Comparison of ENCODE assay signal across 12 cellular contexts in the genomic region with DNA sequence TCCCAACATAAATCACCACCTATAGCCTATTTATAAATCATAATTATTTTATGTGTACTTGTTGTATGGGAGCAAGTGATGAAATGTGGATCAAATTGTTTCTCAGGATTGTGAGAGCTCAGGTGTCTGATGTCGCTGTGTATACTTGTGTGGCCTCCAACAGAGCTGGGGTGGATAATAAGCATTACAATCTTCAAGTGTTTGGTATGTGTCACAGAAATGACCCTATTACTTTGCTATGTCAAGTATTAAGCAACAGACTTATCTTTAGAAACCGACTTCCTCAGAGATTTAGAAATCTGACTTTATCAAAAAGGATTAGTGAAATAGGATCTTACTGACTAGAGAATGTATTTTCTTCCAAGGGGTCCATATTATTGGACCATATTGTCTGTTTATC.
DNase-seq lines count a peak whose midpoint lies in the region; ATAC-seq and TF ChIP-seq lines count a peak whose summit lies in the region.
"Had no signal": no experiment of that assay in that cellular context is flagged by ENCODE, and none has a peak within 500 bp of the region (broad histone marks: within the 10 kb centered on the region; RNA-seq: fewer than 3 reads in every experiment).

No MANE protein-coding gene starts in this region.

- no peak overlapping the region for H2AFZ ChIP-seq in SK-N-SH (ENCODE audit: low read depth)

- ATAC-seq in heart right ventricle: peak in 1 of 8 donors; percentile 56
- ATAC-seq in Right ventricle myocardium superior (ENCODE audit: poor library complexity): no peak
- ATAC-seq in upper lobe of right lung: peak; percentile 80
- ATAC-seq in activated CD4-positive, CD25-positive, alpha-beta regulatory T cell treated with anti-CD3 and anti-CD28 coated beads, Interleukin-2, amount 50 U/mL, for 24 hours: no peak
- ATAC-seq in HG03565 (IDR thresholded peaks at IDR 0.05; ENCODE audit: unreplicated experiment): no peak
- ATAC-seq: Panc1 had no signal

- H3K4me3 ChIP-seq in heart right ventricle (no peak overlapping the region), SK-N-SH (ENCODE audit: low read depth in 2 of 2, low read length in 1 of 2) (no peak overlapping the region), upper lobe of right lung (no peak overlapping the region)
- H3K4me3 ChIP-seq: tibial artery had no signal

- POLR2A ChIA-PET in SK-N-SH (lab: Yijun Ruan, JAX): no interaction called here

- intact Hi-C loops in heart right ventricle (cut with DNase I) (loop anchor here in 1 of 10 donors (10.0 kb wide), 1 partner anchor 129 kb away; no protein-coding TSS in a partner anchor), Right ventricle myocardium superior (cut with DNase I) (no loop called here), upper lobe of right lung (cut with DNase I) (no loop called here)

- no peak overlapping the region for H3K4me2 ChIP-seq in SK-N-SH

- CTCF ChIA-PET in SK-N-SH (lab: Yijun Ruan, JAX): no interaction called here

- TF ChIP-seq CTCF in heart right ventricle (IDR thresholded peaks at IDR 0.05) (no peak), SK-N-SH (IDR thresholded peaks at IDR 0.05) (no peak), upper lobe of right lung (IDR thresholded peaks at IDR 0.05) (no peak)

- H3K27ac ChIP-seq in heart right ventricle (peak overlapping the region in 8 of 10 donors; percentile 5 to 68 (median 26)), SK-N-SH (ENCODE audit: low read depth in 2 of 2, low read length in 1 of 2) (peak overlapping the region; percentile 22 to 31; a peak in 3 of 4 replicates), upper lobe of right lung (no peak overlapping the region)
- H3K27ac ChIP-seq: tibial artery had no signal

- DNase-seq in heart right ventricle (no peak), Right ventricle myocardium superior (no peak), SK-N-SH (no peak), fibroblast of peridontal ligament (ENCODE audit: extremely low read depth) (peak; percentile 28), upper lobe of right lung (no peak), NCI-H345 (lab: John Stamatoyannopoulos, UW) (no peak)
- DNase-seq: DMS79 treated with DMSO at 0.1 percent for 48 hours, NCI-H2171 had no signal

- no peak for TF ChIP-seq RAD21 in SK-N-SH (IDR thresholded peaks at IDR 0.05; ENCODE audit: low read length)

- H3K9me2 ChIP-seq in SK-N-SH: no peaks in the 10 kb centered on the region

- H3K36me3 ChIP-seq in heart right ventricle: peaks cover 0 to 22% (median 0%) of the 10 kb centered on the region in 9 donors
- H3K36me3 ChIP-seq in SK-N-SH (replicated peaks in 1 of 2; ENCODE audit: control insufficient read depth in 1 of 2, insufficient read depth in 2 of 2, low read length in 1 of 2): peaks cover 3 to 27% of the 10 kb centered on the region in 2 experiments
- H3K36me3 ChIP-seq in upper lobe of right lung: no peaks in the 10 kb centered on the region
- H3K36me3 ChIP-seq: tibial artery had no signal

- H4K20me1 ChIP-seq in SK-N-SH (ENCODE audit: insufficient read depth): no peaks in the 10 kb centered on the region

- H3K4me1 ChIP-seq in heart right ventricle: peaks cover 0 to 19% (median 10%) of the 10 kb centered on the region in 9 donors
- H3K4me1 ChIP-seq in SK-N-SH (ENCODE audit: control insufficient read depth in 1 of 2, insufficient read depth in 2 of 2, low read depth in 1 of 2, low read length in 1 of 2): peaks cover 0 to 16% of the 10 kb centered on the region in 2 experiments; a peak in 2 of 4 replicates
- H3K4me1 ChIP-seq in upper lobe of right lung: peaks cover 11% of the 10 kb centered on the region

- H3K79me2 ChIP-seq in SK-N-SH (ENCODE audit: insufficient read depth): no peaks in the 10 kb centered on the region

- H3F3A ChIP-seq in SK-N-SH (replicated peaks; ENCODE audit: insufficient read depth): no peaks in the 10 kb centered on the region

- no peaks in the 10 kb centered on the region for H3K9me3 ChIP-seq in heart right ventricle
- no peaks in the 10 kb centered on the region for H3K9me3 ChIP-seq in SK-N-SH
- no peaks in the 10 kb centered on the region for H3K9me3 ChIP-seq in upper lobe of right lung
- H3K9me3 ChIP-seq: tibial artery had no signal

- 43 to 46% methylated on average over 2 of the region's 2 CpGs for WGBS in heart right ventricle, 2 donors
- WGBS in SK-N-SH (ENCODE audit: low lambda C conversion rate): 18% methylated on average over 2 of the region's 2 CpGs

- H3K27me3 ChIP-seq in heart right ventricle: no peaks in the 10 kb centered on the region
- no peaks in the 10 kb centered on the region for H3K27me3 ChIP-seq in SK-N-SH (ENCODE audit: insufficient read depth)
- no peaks in the 10 kb centered on the region for H3K27me3 ChIP-seq in upper lobe of right lung
- H3K27me3 ChIP-seq: tibial artery had no signal

- no peak for TF ChIP-seq EP300 in SK-N-SH (IDR thresholded peaks at IDR 0.05; ENCODE audit: borderline replicate concordance in 1 of 2, low read depth in 1 of 2, low read length in 1 of 2)

- H3K9ac ChIP-seq in SK-N-SH: no peak overlapping the region

TF ChIP-seq in SK-N-SH, 30 proteins besides CTCF, POLR2A, EP300 and RAD21:
- TF ChIP-seq TAF1 (IDR thresholded peaks at IDR 0.05; ENCODE audit: borderline replicate concordance, low read depth, low read length) (no peak), FOSL2 (IDR thresholded peaks at IDR 0.05; ENCODE audit: borderline replicate concordance, low read depth) (0 out of 2 replicates have a peak, but pooled peaks have one; percentile 8), POLR2AphosphoS5 (IDR thresholded peaks at IDR 0.05; ENCODE audit: low read depth, low read length) (no peak)
